ENCODE assay signal across 11 cellular contexts in genomic region chr3:120420855-120421570, GRCh38. TPM values are rescaled to one million over a fixed set of nuclear protein-coding genes. Genes with fewer than 3 reads are reported as not detected.
A peak's percentile ranks its signal among the peaks of the same experiment; 100 is the strongest.
DNase-seq lines count a peak whose midpoint lies in the region; ATAC-seq and TF ChIP-seq lines count a peak whose summit lies in the region.
"Had no signal": no experiment of that assay in that cellular context is flagged by ENCODE, and none has a peak within 500 bp of the region (broad histone marks: within the 10 kb centered on the region; RNA-seq: fewer than 3 reads in every experiment).

No MANE protein-coding gene starts in this region.

- no peaks in the 10 kb centered on the region for H3K4me1 Mint-ChIP-seq in Caco-2 (ENCODE audit: low read depth, unreplicated experiment)

- DNase-seq in EH (ENCODE audit: low read depth) (peak; percentile 82), astrocyte of the hippocampus (ENCODE audit: low read depth, low spot score) (peak; percentile 88), heart right ventricle (peak in 1 of 2 donors; percentile 50), retinal pigment epithelial cell (ENCODE audit: low read depth) (no peak), Caco-2 (no peak), lower leg skin (ENCODE audit: low spot score in 2 of 2) (no peak), NCI-H1436 treated with DMSO at 0.1 percent for 48 hours (lab: John Stamatoyannopoulos, UW) (no peak)
- DNase-seq: Calu3, PC-9 had no signal

- no peaks in the 10 kb centered on the region for H3K36me3 Mint-ChIP-seq in Caco-2 (ENCODE audit: insufficient read depth, unreplicated experiment)

- no peak overlapping the region for H3K4me3 Mint-ChIP-seq in Caco-2 (ENCODE audit: unreplicated experiment)

- H3K4me3 ChIP-seq in heart right ventricle (no peak overlapping the region), retinal pigment epithelial cell (ENCODE audit: low read length) (no peak overlapping the region), Caco-2 (ENCODE audit: low read depth, low read length) (no peak overlapping the region), lower leg skin (ENCODE audit: low read depth, poor library complexity, severe bottlenecking) (no peak overlapping the region)
- H3K4me3 ChIP-seq: PC-9 had no signal

- POLR2A ChIA-PET in Caco-2 (lab: Charles Lee): no interaction called here

- CTCF ChIA-PET in Caco-2 (lab: Charles Lee): interaction anchor here (0.9 to 1.1 kb wide), 2 partner anchors 135 to 138 kb away, joined by 3 read pairs; no protein-coding TSS in a partner anchor

- H3K27me3 Mint-ChIP-seq in Caco-2 (ENCODE audit: insufficient read depth, unreplicated experiment): no peaks in the 10 kb centered on the region

- peak overlapping the region; percentile 63 to 92 (median 86) for H3K27ac ChIP-seq in heart right ventricle
- H3K27ac ChIP-seq: KMS-11, PC-9 had no signal

- peaks cover 0 to 13% (median 0%) of the 10 kb centered on the region in 9 donors for H3K36me3 ChIP-seq in heart right ventricle
- H3K36me3 ChIP-seq in Caco-2 (ENCODE audit: control insufficient read depth, insufficient read depth, low read length): no peaks in the 10 kb centered on the region

- H3K9me3 ChIP-seq in heart right ventricle (no peaks in the 10 kb centered on the region), Caco-2 (no peaks in the 10 kb centered on the region)

- H3K9me3 Mint-ChIP-seq in Caco-2 (ENCODE audit: unreplicated experiment): no peaks in the 10 kb centered on the region

- peak; percentile 12 to 55 (median 26) for ATAC-seq in heart right ventricle
- ATAC-seq in HG03097 (IDR thresholded peaks at IDR 0.05; ENCODE audit: low FRiP score, unreplicated experiment): no peak

- H3K27me3 ChIP-seq in heart right ventricle: no peaks in the 10 kb centered on the region
- H3K27me3 ChIP-seq in Caco-2 (replicated peaks; ENCODE audit: control insufficient read depth, insufficient read depth, low read length): no peaks in the 10 kb centered on the region

- BruUV-seq in Caco-2 (replicated peaks; lab: Mats Ljungman, UMichigan): no TSS peak

- TF ChIP-seq CTCF in heart right ventricle (IDR thresholded peaks at IDR 0.05): peak in 4 of 9 donors; percentile 1 to 37 (median 18)
- peak; percentile 51 for TF ChIP-seq CTCF in retinal pigment epithelial cell (conservative IDR thresholded peaks at IDR 0.05; ENCODE audit: low read depth, low read length)
- no peak for TF ChIP-seq CTCF in Caco-2 (IDR thresholded peaks at IDR 0.05; ENCODE audit: insufficient read depth in 1 of 2, low read depth in 1 of 2, low read length in 1 of 2, severe bottlenecking in 1 of 2, unreplicated experiment in 1 of 2)
- no peak for TF ChIP-seq CTCF in lower leg skin (IDR thresholded peaks at IDR 0.05)

- no peak overlapping the region for H3K27ac Mint-ChIP-seq in Caco-2 (ENCODE audit: unreplicated experiment)

- 11 to 25% methylated on average over 6 of the region's 6 CpGs for WGBS in heart right ventricle, 2 donors
- WGBS in lower leg skin, 2 donors: 33 to 34% methylated on average over 6 of the region's 6 CpGs

- intact Hi-C loops in heart right ventricle (cut with DNase I) (loop anchor here in 3 of 10 donors (1.0 to 10.0 kb wide), 5 partner anchors 29 to 326 kb away; partner anchors contain the start of genes FSTL1 (in 1 of the 3) and GSK3B (in 1 of the 3)), Caco-2 (cut with micrococcal nuclease; ENCODE audit: unreplicated experiment) (no loop called here), lower leg skin (cut with DNase I; ENCODE audit: low total_unique reads) (no loop called here)

- no peak for TF ChIP-seq POLR2A in lower leg skin (IDR thresholded peaks at IDR 0.05)

- H3K4me1 ChIP-seq in heart right ventricle: peaks cover 25 to 98% (median 94%) of the 10 kb centered on the region in 9 donors
- peaks cover 14% of the 10 kb centered on the region for H3K4me1 ChIP-seq in Caco-2

RNA-seq across cellular contexts. Expression of gene FSTL1, which starts 29.8 kb away (rescaled TPM):
- total RNA-seq in heart right ventricle: 100 to 1,000 TPM; 100 to 346 (median 213) TPM
- 10 to 100 TPM; 54.4 to 88.5 TPM for polyA plus RNA-seq in heart right ventricle
- total RNA-seq in Caco-2 (2022): 1.4 and 2.9 TPM in 2 replicates
- 100 to 1,000 TPM in 2 of 4 donors, 10 to 100 TPM in 2; 52.8 to 207 (median 104) TPM for total RNA-seq in lower leg skin

Comparison
In these comparisons a context has a peak if more than half of its experiments do, and no peak if none do; other contexts are left out.
1. DNase-seq: peak in EH (single experiment) and astrocyte of the hippocampus (single experiment); none in retinal pigment epithelial cell (single experiment), Caco-2 (0 of 2), lower leg skin (0 of 2) and NCI-H1436 treated with DMSO at 0.1 percent for 48 hours (single experiment).
2. RNA of gene FSTL1, which starts 29.8 kb away (total RNA-seq): 100 to 346 TPM in heart right ventricle and 52.8 to 207 TPM in lower leg skin; 1.4 to 2.9 TPM in Caco-2; every median in the first group is over 10 times any median in the second.